ENCODE assay signal across 9 cellular contexts in the genomic region with DNA sequence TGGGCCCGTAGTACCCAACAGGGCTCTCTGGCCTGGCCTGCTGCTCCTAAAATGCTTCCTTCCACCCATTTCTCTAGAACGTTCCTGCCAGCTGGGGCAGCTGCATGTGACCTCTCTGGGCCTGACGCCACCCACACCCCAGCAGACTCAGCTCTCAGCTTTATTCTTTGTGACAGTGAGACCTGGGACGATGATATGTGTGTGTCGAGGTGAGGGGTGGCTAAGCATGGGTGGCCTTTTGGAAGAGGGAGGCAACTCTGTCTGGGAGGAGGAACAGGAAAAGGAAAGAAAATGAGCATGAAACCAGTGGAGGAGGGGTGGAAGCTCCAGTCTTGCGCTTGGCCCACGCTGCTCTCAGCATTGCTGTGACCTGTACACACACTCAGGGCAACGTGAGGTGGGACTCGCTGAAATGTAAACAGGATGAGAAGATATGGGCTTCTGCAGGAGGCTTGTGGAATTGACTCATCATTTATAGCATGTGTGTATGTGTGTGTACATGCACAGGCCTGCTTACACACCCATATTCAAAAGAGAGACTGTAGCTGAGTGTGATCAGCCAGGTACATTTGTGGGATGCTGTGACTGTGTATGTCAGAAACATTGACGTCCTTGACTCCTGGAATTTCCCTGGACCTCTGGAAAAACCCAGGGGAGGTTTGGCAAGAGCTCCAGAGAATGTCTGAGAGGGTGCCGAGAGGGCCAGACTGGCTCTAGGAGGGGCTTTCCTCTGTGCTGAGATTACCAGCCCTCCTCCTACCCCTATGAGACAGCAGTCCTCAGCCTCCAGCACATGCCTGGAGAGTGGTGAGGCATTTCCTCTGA.
DNase-seq lines count a peak whose midpoint lies in the region; ATAC-seq, FAIRE-seq and TF ChIP-seq lines count a peak whose summit lies in the region.
"Had no signal": no experiment of that assay in that cellular context is flagged by ENCODE, and none has a peak within 500 bp of the region (broad histone marks: within the 10 kb centered on the region; RNA-seq: fewer than 3 reads in every experiment).

No MANE protein-coding gene starts in this region.

- no peak for TF ChIP-seq CTCF in epithelial cell of esophagus (IDR thresholded peaks at IDR 0.05; ENCODE audit: insufficient read depth, low read depth, low read length, missing control alignments)
- no peak for TF ChIP-seq CTCF in D721Med (IDR thresholded peaks at IDR 0.05; ENCODE audit: insufficient read depth, missing control alignments)

- no peak overlapping the region for H3K27ac ChIP-seq in trophoblast cell (ENCODE audit: low read depth, low read length)

- no CpG with 5 or more reads among the region's 11 CpGs for WGBS in trophoblast cell (ENCODE audit: extremely low coverage, insufficient coverage, insufficient read length)

- no peak overlapping the region for H3K14ac ChIP-seq in trophoblast cell (ENCODE audit: low read length)

- H2AFZ ChIP-seq in trophoblast cell (ENCODE audit: insufficient read depth, low read length, poor library complexity), result no peak overlapping the region

- no peak overlapping the region for H3K18ac ChIP-seq in trophoblast cell (ENCODE audit: low read length)

- H3K4ac ChIP-seq in trophoblast cell (ENCODE audit: low read depth, low read length), result no peak overlapping the region

- no peak overlapping the region for H2BK5ac ChIP-seq in trophoblast cell (ENCODE audit: low read depth, low read length, poor library complexity)

- H3K4me1 Mint-ChIP-seq in naive thymus-derived CD8-positive, alpha-beta T cell, result no peaks in the 10 kb centered on the region

- H4K8ac ChIP-seq in trophoblast cell (ENCODE audit: low read depth, low read length), result no peak overlapping the region

- peaks cover 2% of the 10 kb centered on the region for H3K79me1 ChIP-seq in trophoblast cell (ENCODE audit: low read length)

- H3K4me2 ChIP-seq in trophoblast cell (ENCODE audit: low read length), result no peak overlapping the region

- peak; percentile 94 for DNase-seq in epithelial cell of esophagus (ENCODE audit: low read depth)
- DNase-seq in trophoblast cell, result peak; percentile 85 to 88
- DNase-seq in D721Med (ENCODE audit: insufficient read length, low spot score), result no peak
- DNase-seq in naive thymus-derived CD8-positive, alpha-beta T cell, result no peak
- no peak for DNase-seq in KBM-7
- no peak for DNase-seq in NCI-H524 (lab: John Stamatoyannopoulos, UW)
- DNase-seq: activated naive CD8-positive, alpha-beta T cell treated with anti-CD3 and anti-CD28 coated beads, Interleukin-2, amount 50 U/mL, for 24 hours had no signal

- no peak overlapping the region for H3K4me3 ChIP-seq in epithelial cell of esophagus (ENCODE audit: low read length)
- no peak overlapping the region for H3K4me3 ChIP-seq in trophoblast cell (ENCODE audit: low read depth, low read length)

- H4K12ac ChIP-seq in trophoblast cell (ENCODE audit: low read depth, low read length), result no peak overlapping the region

- H3K27me3 ChIP-seq in trophoblast cell (ENCODE audit: insufficient read depth, low read length), result no peaks in the 10 kb centered on the region

- H3K23ac ChIP-seq in trophoblast cell (ENCODE audit: low read length), result no peak overlapping the region

- no peak overlapping the region for H3K27ac Mint-ChIP-seq in naive thymus-derived CD8-positive, alpha-beta T cell
- H3K27ac Mint-ChIP-seq: activated naive CD8-positive, alpha-beta T cell treated with anti-CD3 and anti-CD28 coated beads, Interleukin-2, amount 50 U/mL, for 24 hours had no signal

- in situ Hi-C loops in KBM-7 (cut with MboI; ENCODE audit: low pct_unique_long_range_greater_than_20kb, low sequenced_read_pairs), result no loop called here

- H3K4me1 ChIP-seq in trophoblast cell (ENCODE audit: control insufficient read depth in 1 of 2, insufficient read depth in 2 of 2, low read length in 2 of 2), result peaks cover 8 to 10% of the 10 kb centered on the region in 2 experiments

- FAIRE-seq in D721Med (lab: Jason Lieb, UNC), result no peak

- H4K91ac ChIP-seq in trophoblast cell (ENCODE audit: low read depth, low read length), result no peak overlapping the region

- POLR2A ChIA-PET in naive thymus-derived CD8-positive, alpha-beta T cell (lab: Charles Lee), result no interaction called here

- no peaks in the 10 kb centered on the region for H3K79me2 ChIP-seq in trophoblast cell (ENCODE audit: control insufficient read depth, insufficient read depth, low read length, poor library complexity)

- H3K36me3 Mint-ChIP-seq in naive thymus-derived CD8-positive, alpha-beta T cell, result no peaks in the 10 kb centered on the region

- H3K9me3 ChIP-seq in trophoblast cell (ENCODE audit: insufficient read depth, low read depth, low read length), result no peaks in the 10 kb centered on the region

- H2BK12ac ChIP-seq in trophoblast cell (ENCODE audit: low read length), result no peak overlapping the region

- no peak overlapping the region for H2AK5ac ChIP-seq in trophoblast cell (ENCODE audit: low read length)

- no peaks in the 10 kb centered on the region for H3K27me3 Mint-ChIP-seq in naive thymus-derived CD8-positive, alpha-beta T cell
- H3K27me3 Mint-ChIP-seq: activated naive CD8-positive, alpha-beta T cell treated with anti-CD3 and anti-CD28 coated beads, Interleukin-2, amount 50 U/mL, for 24 hours had no signal

- H3K9me3 Mint-ChIP-seq in naive thymus-derived CD8-positive, alpha-beta T cell, result no peaks in the 10 kb centered on the region
- H3K9me3 Mint-ChIP-seq: activated naive CD8-positive, alpha-beta T cell treated with anti-CD3 and anti-CD28 coated beads, Interleukin-2, amount 50 U/mL, for 24 hours had no signal

- H3K36me3 ChIP-seq in trophoblast cell (ENCODE audit: control insufficient read depth in 1 of 2, insufficient read depth in 2 of 2, low read length in 2 of 2), result no peaks in the 10 kb centered on the region

- H3K4me3 Mint-ChIP-seq in naive thymus-derived CD8-positive, alpha-beta T cell, result no peak overlapping the region
- H3K4me3 Mint-ChIP-seq: activated naive CD8-positive, alpha-beta T cell treated with anti-CD3 and anti-CD28 coated beads, Interleukin-2, amount 50 U/mL, for 24 hours had no signal

- H2BK120ac ChIP-seq in trophoblast cell (ENCODE audit: insufficient read depth, low read length, poor library complexity), result peak overlapping the region; percentile 76

- ATAC-seq in GM18508 (IDR thresholded peaks at IDR 0.05; ENCODE audit: insufficient read depth, unreplicated experiment), result peak; percentile 31
- ATAC-seq in HG03342 (IDR thresholded peaks at IDR 0.05; ENCODE audit: unreplicated experiment), result peak; percentile 32
- no peak for ATAC-seq in naive thymus-derived CD8-positive, alpha-beta T cell
- ATAC-seq: activated naive CD8-positive, alpha-beta T cell treated with anti-CD3 and anti-CD28 coated beads, Interleukin-2, amount 50 U/mL, for 24 hours had no signal

- H3K9ac ChIP-seq in trophoblast cell (ENCODE audit: low read length), result no peak overlapping the region

Comparison
In these comparisons a context has a peak if more than half of its experiments do, and no peak if none do; other contexts are left out.
1. ATAC-seq: peak in GM18508 (single experiment) and HG03342 (single experiment); none in naive thymus-derived CD8-positive, alpha-beta T cell (0 of 2).
2. DNase-seq: peak in epithelial cell of esophagus (single experiment) and trophoblast cell (2 of 2); none in D721Med (single experiment), naive thymus-derived CD8-positive, alpha-beta T cell (0 of 10), KBM-7 (single experiment) and NCI-H524 (0 of 2).